Comparison of ENCODE assay signal across 28 cellular contexts in the genomic region with DNA sequence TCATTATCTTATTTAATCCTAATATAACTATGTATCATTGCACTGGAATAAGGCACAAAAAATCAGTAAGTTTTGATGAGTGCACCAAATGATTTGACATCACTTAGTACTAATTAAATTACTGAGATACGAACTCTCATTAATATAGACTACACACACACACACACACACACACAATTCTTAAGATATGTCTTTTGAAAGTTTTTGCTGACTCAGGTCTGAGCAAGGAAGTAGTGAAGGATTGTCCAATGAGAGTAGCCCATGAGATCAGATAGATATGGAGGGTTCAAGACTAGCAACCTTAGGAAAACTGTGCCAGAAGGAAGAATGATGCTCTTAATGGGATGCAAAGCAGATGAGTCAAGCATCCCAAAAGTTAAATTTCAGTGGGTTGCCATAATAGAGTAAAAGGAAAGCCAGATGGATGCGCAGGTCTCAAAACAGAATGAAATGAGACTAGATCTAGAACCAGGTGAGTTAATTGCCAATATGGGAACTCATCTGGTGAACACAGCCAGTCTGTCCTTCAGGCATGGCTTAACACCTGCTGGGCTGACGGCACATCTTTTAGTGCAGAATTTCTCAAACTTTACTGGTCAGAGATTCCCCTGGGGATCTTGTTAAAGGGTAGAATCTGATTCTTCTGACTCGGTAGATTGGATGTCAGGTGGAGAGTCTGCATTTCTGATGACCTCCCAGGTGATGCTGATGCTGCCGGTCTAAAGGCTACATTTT.
DNase-seq lines count a peak whose midpoint lies in the region; ATAC-seq, FAIRE-seq and TF ChIP-seq lines count a peak whose summit lies in the region.
"Had no signal": no experiment of that assay in that cellular context is flagged by ENCODE, and none has a peak within 500 bp of the region (broad histone marks: within the 10 kb centered on the region; RNA-seq: fewer than 3 reads in every experiment).

No MANE protein-coding gene starts in this region.

- no peak overlapping the region for H3K27ac ChIP-seq in HepG2 (ENCODE audit: extremely low read length, insufficient read depth, low read length)
- no peak overlapping the region for H3K27ac ChIP-seq in right lobe of liver
- H3K27ac ChIP-seq in OCI-LY1 (ENCODE audit: low read depth, low read length, poor library complexity, severe bottlenecking), result peak overlapping the region; percentile 47
- H3K27ac ChIP-seq in H1 (ENCODE audit: low read depth, low read length), result no peak overlapping the region
- H3K27ac ChIP-seq: 22Rv1, BLaER1 had no signal

- no peak overlapping the region for H2AK5ac ChIP-seq in H1 (ENCODE audit: low read depth, low read length)

- no peak overlapping the region for H2BK12ac ChIP-seq in H1 (ENCODE audit: low read depth, low read length)

- CTCF ChIA-PET in HepG2 (lab: Yijun Ruan, JAX; ENCODE audit: low intra/inter-chr PET ratio, low total read pairs) (no interaction called here), H1 (lab: Charles Lee; ENCODE audit: partially characterized antibody) (no interaction called here)

- ATAC-seq in HepG2 (no peak), right lobe of liver (no peak), esophagus mucosa (no peak)
- peak; percentile 48 to 50 for ATAC-seq in stimulated activated naive B cell treated with anti-CD40 and anti-IgM and Interleukin-4, amounts not matched to agents 10 μg/mL and 1 μg/mL and 100 μg/mL, for 72 hours (replicated peaks)
- ATAC-seq: GM12878 had no signal

- H3K14ac ChIP-seq in H1 (ENCODE audit: insufficient read length), result no peak overlapping the region

- TF ChIP-seq POLR2A in HepG2 (IDR thresholded peaks at IDR 0.05; ENCODE audit: insufficient read depth in 1 of 2, low read depth in 2 of 2, low read length in 2 of 2), result no peak
- TF ChIP-seq POLR2A in right lobe of liver (IDR thresholded peaks at IDR 0.05), result no peak
- no peak for TF ChIP-seq POLR2A in H1 (IDR thresholded peaks at IDR 0.05; ENCODE audit: control extremely low read depth in 1 of 2, low read depth in 2 of 2, low read length in 2 of 2)

- H3K36me3 Mint-ChIP-seq in stimulated activated naive B cell treated with anti-CD40 and anti-IgM and Interleukin-4, amounts not matched to agents 10 μg/mL and 1 μg/mL and 100 μg/mL, for 72 hours, result peaks cover 26 to 30% of the 10 kb centered on the region in 2 donors
- H3K36me3 Mint-ChIP-seq: CD14-positive monocyte; CD4-positive, alpha-beta memory T cell; CD4-positive, CD25-positive, alpha-beta regulatory T cell; CD8-positive, alpha-beta memory T cell had no signal

- H3K9me3 ChIP-seq in HepG2 (ENCODE audit: low read length) (no peaks in the 10 kb centered on the region), right lobe of liver (no peaks in the 10 kb centered on the region), OCI-LY1 (ENCODE audit: low read length) (no peaks in the 10 kb centered on the region), H1 (ENCODE audit: insufficient read depth in 2 of 2, low read depth in 1 of 2, low read length in 1 of 2) (no peaks in the 10 kb centered on the region)
- H3K9me3 ChIP-seq: BE2C, BLaER1 had no signal

- H3K27me3 Mint-ChIP-seq in stimulated activated naive B cell treated with anti-CD40 and anti-IgM and Interleukin-4, amounts not matched to agents 10 μg/mL and 1 μg/mL and 100 μg/mL, for 72 hours, result no peaks in the 10 kb centered on the region

- POLR2A ChIA-PET in HepG2 (lab: Yijun Ruan, JAX) (no interaction called here), H1 (lab: Charles Lee; ENCODE audit: partially characterized antibody) (no interaction called here)

- no peak overlapping the region for H2BK5ac ChIP-seq in H1 (ENCODE audit: low read depth, low read length)

- 27% methylated on average over 5 of the region's 5 CpGs for WGBS in HepG2 (ENCODE audit: low lambda C conversion rate)
- 50% methylated on average over 1 of the region's 5 CpGs for WGBS in right lobe of liver (ENCODE audit: insufficient coverage, low coverage, low lambda C conversion rate, missing lambda C conversion rate)
- WGBS in H1 (ENCODE audit: extremely low coverage in 1 of 2, insufficient coverage in 1 of 2, insufficient read length in 1 of 2, insufficient replicate concordance in 2 of 2, low coverage in 1 of 2, low lambda C conversion rate in 2 of 2, missing lambda C conversion rate in 1 of 2), 2 experiments, result 99% methylated on average over 5 of the region's 5 CpGs; no CpG with 5 or more reads in 1 of the 2 experiments

- TF ChIP-seq CTCF in HepG2 (CRISPR knock-in tag; IDR thresholded peaks at IDR 0.05) (no peak), right lobe of liver (IDR thresholded peaks at IDR 0.05) (no peak), OCI-LY1 (IDR thresholded peaks at IDR 0.05; ENCODE audit: low read length) (no peak), H1 (IDR thresholded peaks at IDR 0.05; ENCODE audit: control extremely low read depth in 1 of 3, insufficient read depth in 1 of 3, low read depth in 1 of 3, low read length in 3 of 3) (no peak)

- no peaks in the 10 kb centered on the region for H3K79me1 ChIP-seq in H1 (ENCODE audit: low read depth, low read length)

- FAIRE-seq in HepG2 (lab: Jason Lieb, UNC) (no peak), H1 (lab: Jason Lieb, UNC) (no peak)
- FAIRE-seq: GM12878, GM12892, GM18507 had no signal

- H3K9ac ChIP-seq in HepG2 (ENCODE audit: insufficient read depth, low read depth, low read length), result no peak overlapping the region
- no peak overlapping the region for H3K9ac ChIP-seq in OCI-LY1 (ENCODE audit: low read length)
- no peak overlapping the region for H3K9ac ChIP-seq in H1 (replicated peaks in 1 of 4; ENCODE audit: extremely low read depth in 1 of 4, low read depth in 3 of 4, low read length in 3 of 4)
- H3K9ac ChIP-seq: BLaER1 had no signal

- H3K27me3 ChIP-seq in HepG2 (ENCODE audit: control insufficient read depth in 1 of 2, insufficient read depth in 2 of 2, low read length in 2 of 2) (no peaks in the 10 kb centered on the region), right lobe of liver (no peaks in the 10 kb centered on the region), OCI-LY1 (ENCODE audit: insufficient read depth, low read length) (no peaks in the 10 kb centered on the region), H1 (replicated peaks in 1 of 4; ENCODE audit: control insufficient read depth in 3 of 4, extremely low read depth in 1 of 4, insufficient read depth in 3 of 4, low read length in 3 of 4) (no peaks in the 10 kb centered on the region)
- H3K27me3 ChIP-seq: BE2C, BLaER1 had no signal

- no peaks in the 10 kb centered on the region for H3K23me2 ChIP-seq in H1 (ENCODE audit: low read depth, low read length)

- H3K23ac ChIP-seq in H1 (ENCODE audit: insufficient read length), result no peak overlapping the region

- H4K91ac ChIP-seq in H1 (replicated peaks; ENCODE audit: insufficient read length, low read length), result no peak overlapping the region

- H3K4me1 Mint-ChIP-seq in stimulated activated naive B cell treated with anti-CD40 and anti-IgM and Interleukin-4, amounts not matched to agents 10 μg/mL and 1 μg/mL and 100 μg/mL, for 72 hours, result peaks cover 61 to 94% of the 10 kb centered on the region in 2 donors
- H3K4me1 Mint-ChIP-seq: CD4-positive, alpha-beta memory T cell; CD4-positive, CD25-positive, alpha-beta regulatory T cell; CD8-positive, alpha-beta memory T cell had no signal

- TF ChIP-seq RAD21 in HepG2 (CRISPR knock-in tag; IDR thresholded peaks at IDR 0.05), result no peak
- TF ChIP-seq RAD21 in H1 (IDR thresholded peaks at IDR 0.05 in 1 of 2, conservative IDR thresholded peaks at IDR 0.05 in 1 of 2; ENCODE audit: low read depth in 2 of 2, low read length in 2 of 2), result no peak

- H2BK120ac ChIP-seq in H1 (replicated peaks; ENCODE audit: low read depth, low read length), result no peak overlapping the region

- no peak overlapping the region for H4K8ac ChIP-seq in H1 (ENCODE audit: extremely low read depth, insufficient read depth, low read length)

- H3K4me3 Mint-ChIP-seq in stimulated activated naive B cell treated with anti-CD40 and anti-IgM and Interleukin-4, amounts not matched to agents 10 μg/mL and 1 μg/mL and 100 μg/mL, for 72 hours, result peak overlapping the region; percentile 23 to 68
- H3K4me3 Mint-ChIP-seq: CD14-positive monocyte; CD4-positive, alpha-beta memory T cell; CD4-positive, CD25-positive, alpha-beta regulatory T cell; CD8-positive, alpha-beta memory T cell had no signal

- H3K79me2 ChIP-seq in HepG2 (ENCODE audit: insufficient read depth, low read length) (no peaks in the 10 kb centered on the region), OCI-LY1 (ENCODE audit: insufficient read depth, low read length) (no peaks in the 10 kb centered on the region), H1 (ENCODE audit: control insufficient read depth in 1 of 2, insufficient read depth in 2 of 2, low read length in 2 of 2) (no peaks in the 10 kb centered on the region)

- H3K9me3 Mint-ChIP-seq in stimulated activated naive B cell treated with anti-CD40 and anti-IgM and Interleukin-4, amounts not matched to agents 10 μg/mL and 1 μg/mL and 100 μg/mL, for 72 hours, result peaks cover 5 to 15% of the 10 kb centered on the region in 2 donors
- H3K9me3 Mint-ChIP-seq: CD14-positive monocyte; CD4-positive, alpha-beta memory T cell; CD8-positive, alpha-beta memory T cell had no signal

- H3K36me3 ChIP-seq in HepG2 (replicated peaks in 1 of 2; ENCODE audit: control insufficient read depth in 1 of 2, insufficient read depth in 2 of 2, low read length in 2 of 2), result no peaks in the 10 kb centered on the region
- no peaks in the 10 kb centered on the region for H3K36me3 ChIP-seq in right lobe of liver
- H3K36me3 ChIP-seq in OCI-LY1 (ENCODE audit: insufficient read depth, low read length), result no peaks in the 10 kb centered on the region
- no peaks in the 10 kb centered on the region for H3K36me3 ChIP-seq in H1 (ENCODE audit: control insufficient read depth in 2 of 4, insufficient read depth in 4 of 4, low read length in 3 of 4)
- H3K36me3 ChIP-seq: BE2C, BLaER1 had no signal

- no peak overlapping the region for H2BK15ac ChIP-seq in H1 (ENCODE audit: low read length)

- no peaks in the 10 kb centered on the region for H3F3A ChIP-seq in OCI-LY1 (ENCODE audit: insufficient read depth, low read length)

- H3K56ac ChIP-seq in H1 (replicated peaks; ENCODE audit: insufficient read length, low read depth, low read length), result no peak overlapping the region

- H3K27ac Mint-ChIP-seq in stimulated activated naive B cell treated with anti-CD40 and anti-IgM and Interleukin-4, amounts not matched to agents 10 μg/mL and 1 μg/mL and 100 μg/mL, for 72 hours, result peak overlapping the region; percentile 96
- H3K27ac Mint-ChIP-seq: CD14-positive monocyte; CD4-positive, alpha-beta memory T cell; CD4-positive, CD25-positive, alpha-beta regulatory T cell; CD8-positive, alpha-beta memory T cell had no signal

- intact Hi-C loops in HepG2 (cut with micrococcal nuclease; ENCODE audit: unreplicated experiment) (no loop called here), right lobe of liver (cut with DNase I) (no loop called here)

- no peak overlapping the region for H2AFZ ChIP-seq in HepG2 (ENCODE audit: low read length)
- no peak overlapping the region for H2AFZ ChIP-seq in OCI-LY1 (ENCODE audit: low read length)
- no peak overlapping the region for H2AFZ ChIP-seq in H1 (ENCODE audit: low read length)

- H3K4ac ChIP-seq in H1 (replicated peaks; ENCODE audit: insufficient read length, low read depth, low read length), result no peak overlapping the region

- no peaks in the 10 kb centered on the region for H3K4me1 ChIP-seq in HepG2 (ENCODE audit: insufficient read depth, low read length)
- H3K4me1 ChIP-seq in right lobe of liver, result no peaks in the 10 kb centered on the region
- peaks cover 37% of the 10 kb centered on the region for H3K4me1 ChIP-seq in OCI-LY1 (ENCODE audit: insufficient read depth, low read length, severe bottlenecking)
- no peaks in the 10 kb centered on the region for H3K4me1 ChIP-seq in H1 (replicated peaks in 1 of 4; ENCODE audit: control insufficient read depth in 3 of 4, insufficient read depth in 4 of 4, low read length in 3 of 4)
- H3K4me1 ChIP-seq: BE2C had no signal

- no peak overlapping the region for H3K18ac ChIP-seq in H1 (ENCODE audit: extremely low read depth, low read length)

- in situ Hi-C loops in HepG2 (cut with HindIII; ENCODE audit: extremely low pct_ligation_motif_present, low pct_unique_long_range_greater_than_20kb), result no loop called here

- H3K9me2 ChIP-seq in OCI-LY1 (ENCODE audit: low read depth, low read length), result no peaks in the 10 kb centered on the region

- BruUV-seq in HepG2 (replicated peaks; lab: Mats Ljungman, UMichigan), result no TSS peak

- no peak overlapping the region for H4K5ac ChIP-seq in H1 (ENCODE audit: insufficient read length, low read depth, low read length)

- H3K4me2 ChIP-seq in HepG2 (ENCODE audit: low read depth, low read length) (no peak overlapping the region), OCI-LY1 (ENCODE audit: low read length) (no peak overlapping the region), H1 (ENCODE audit: insufficient read depth in 1 of 2, low read depth in 2 of 2, low read length in 2 of 2) (no peak overlapping the region)
- H3K4me2 ChIP-seq: BLaER1 had no signal

- H4K20me1 ChIP-seq in HepG2 (ENCODE audit: insufficient read depth, low read length) (no peaks in the 10 kb centered on the region), OCI-LY1 (ENCODE audit: insufficient read depth, low read length) (no peaks in the 10 kb centered on the region), H1 (replicated peaks in 1 of 2; ENCODE audit: control insufficient read depth in 1 of 2, insufficient read depth in 2 of 2, low read length in 2 of 2) (no peaks in the 10 kb centered on the region)
- H4K20me1 ChIP-seq: BLaER1 had no signal

- no peak for DNase-seq in HepG2 (ENCODE audit: low spot score)
- no peak for DNase-seq in right lobe of liver
- DNase-seq in H1 (ENCODE audit: low read depth in 1 of 2, low spot score in 2 of 2), result no peak
- no peak for DNase-seq in stimulated activated naive B cell treated with anti-CD40 and anti-IgM and Interleukin-4, amounts not matched to agents 10 μg/mL and 1 μg/mL and 100 μg/mL, for 72 hours
- DNase-seq in ureter (ENCODE audit: low spot score), result no peak
- DNase-seq in NCI-H748 treated with DMSO at 0.1 percent for 48 hours (lab: John Stamatoyannopoulos, UW), result no peak
- DNase-seq: ACHN; BE2C; C1 segment of cervical spinal cord; CD4-positive, alpha-beta memory T cell; CD4-positive, CD25-positive, alpha-beta regulatory T cell; CD8-positive, alpha-beta memory T cell; COR-L47; DMS 273 treated with DMSO at 0.1 percent for 48 hours; DMS153; DMS53; DMS79; DND-41; EL; GDM1 had no signal

- no peak overlapping the region for H2BK20ac ChIP-seq in H1 (ENCODE audit: low read length)

- TF ChIP-seq EP300 in HepG2 (IDR thresholded peaks at IDR 0.05; ENCODE audit: low read depth in 2 of 2, low read length in 2 of 2) (no peak), HepG2 (CRISPR knock-in tag; IDR thresholded peaks at IDR 0.05; ENCODE audit: borderline replicate concordance) (no peak), H1 (IDR thresholded peaks at IDR 0.05; ENCODE audit: borderline replicate concordance in 1 of 2, low read depth in 2 of 2, low read length in 2 of 2) (no peak)

- H3K4me3 ChIP-seq in HepG2 (replicated peaks in 1 of 3; ENCODE audit: insufficient read depth in 1 of 3, low read depth in 2 of 3, low read length in 3 of 3), result no peak overlapping the region
- H3K4me3 ChIP-seq in right lobe of liver, result no peak overlapping the region
- no peak overlapping the region for H3K4me3 ChIP-seq in OCI-LY1 (ENCODE audit: low read depth, low read length, poor library complexity, severe bottlenecking)
- H3K4me3 ChIP-seq in H1 (ENCODE audit: extremely low read depth in 1 of 4, insufficient read depth in 2 of 4, low read depth in 3 of 4, low read length in 4 of 4), result no peak overlapping the region
- H3K4me3 ChIP-seq: BLaER1, GM12878 had no signal

Comparison
In these comparisons a context has a peak if more than half of its experiments do, and no peak if none do; other contexts are left out.
1. ATAC-seq: peak in stimulated activated naive B cell treated with anti-CD40 and anti-IgM and Interleukin-4, amounts not matched to agents 10 μg/mL and 1 μg/mL and 100 μg/mL, for 72 hours (2 of 2); none in HepG2 (single experiment), right lobe of liver (0 of 4) and esophagus mucosa (single experiment).